ENCODE assay signal across 25 cellular contexts in genomic region chr15:90489944-90490343, GRCh38. TPM values are rescaled to one million over a fixed set of nuclear protein-coding genes. Genes with fewer than 3 reads are reported as not detected.
DNase-seq lines count a peak whose midpoint lies in the region; ATAC-seq, FAIRE-seq and TF ChIP-seq lines count a peak whose summit lies in the region.
"Had no signal": no experiment of that assay in that cellular context is flagged by ENCODE, and none has a peak within 500 bp of the region (broad histone marks: within the 10 kb centered on the region; RNA-seq: fewer than 3 reads in every experiment).

No MANE protein-coding gene starts in this region.

- DNase-seq in T-helper 1 cell = no peak
- no peak for DNase-seq in natural killer cell treated with Interleukin-12 subunit alpha and Interleukin-12 subunit beta and Interleukin-15 and Interleukin-18, amount 100 ng/mL, for 72 hours (ENCODE audit: low spot score)
- DNase-seq in natural killer cell = no peak
- DNase-seq in keratinocyte (ENCODE audit: low read depth, low spot score) = no peak
- no peak for DNase-seq in 8988T
- no peak for DNase-seq in NCI-H2196 (lab: John Stamatoyannopoulos, UW; ENCODE audit: unreplicated experiment)
- DNase-seq: activated CD4-positive, alpha-beta T cell treated with anti-CD3 and anti-CD28 coated beads, Interleukin-2, amount 50 U/mL, for 4 hours; activated T-cell treated with anti-CD3 and anti-CD28 coated beads, Interleukin-2, amount 50 U/mL, for 1 hour; DMS79; GOT3; islet precursor cell; KBM-7; MV-4-11; NCI-H1694; NCI-H2171; NCI-H524 treated with DMSO at 0.1 percent for 48 hours; sigmoid colon; SJCRH30; stomach had no signal

- peaks cover 63% of the 10 kb centered on the region for H3K36me3 Mint-ChIP-seq in T-helper 1 cell treated with Interleukin-12 subunit alpha and Interleukin-12 subunit beta and Interleukin-4 antibody, amounts not matched to agents 30 μg/mL and 1 μg/mL, for 36 hours (ENCODE audit: low read depth)
- H3K36me3 Mint-ChIP-seq in natural killer cell treated with Interleukin-12 subunit alpha and Interleukin-12 subunit beta and Interleukin-15 and Interleukin-18, amount 100 ng/mL, for 72 hours = peaks cover 60% of the 10 kb centered on the region
- peaks cover 49% of the 10 kb centered on the region for H3K36me3 Mint-ChIP-seq in natural killer cell

- no peaks in the 10 kb centered on the region for H3K9me3 ChIP-seq in keratinocyte (ENCODE audit: control insufficient read depth, low read depth, low read length)
- H3K9me3 ChIP-seq: sigmoid colon, SJCRH30, stomach, tibial nerve had no signal

- TF ChIP-seq CTCF in natural killer cell (IDR thresholded peaks at IDR 0.05) = no peak
- no peak for TF ChIP-seq CTCF in keratinocyte (optimal IDR thresholded peaks at IDR 0.05 in 1 of 3, IDR thresholded peaks at IDR 0.05 in 1 of 3, conservative IDR thresholded peaks at IDR 0.05 in 1 of 3; ENCODE audit: extremely low read depth in 1 of 3, insufficient read depth in 2 of 3, low read length in 3 of 3)

- dilution Hi-C loops in keratinocyte (cut with MboI; ENCODE audit: extremely low pct_ligation_motif_present, low sequenced_read_pairs) = no loop called here

- no peaks in the 10 kb centered on the region for H3K9me3 Mint-ChIP-seq in T-helper 1 cell treated with Interleukin-12 subunit alpha and Interleukin-12 subunit beta and Interleukin-4 antibody, amounts not matched to agents 30 μg/mL and 1 μg/mL, for 36 hours
- no peaks in the 10 kb centered on the region for H3K9me3 Mint-ChIP-seq in natural killer cell treated with Interleukin-12 subunit alpha and Interleukin-12 subunit beta and Interleukin-15 and Interleukin-18, amount 100 ng/mL, for 72 hours
- H3K9me3 Mint-ChIP-seq in natural killer cell = no peaks in the 10 kb centered on the region
- H3K9me3 Mint-ChIP-seq: central memory CD8-positive, alpha-beta T cell had no signal

- no peaks in the 10 kb centered on the region for H3K9me1 ChIP-seq in keratinocyte (ENCODE audit: control insufficient read depth, extremely low read depth, insufficient read depth, low read length)

- peak overlapping the region; percentile 1 for H3K27ac Mint-ChIP-seq in T-helper 1 cell treated with Interleukin-12 subunit alpha and Interleukin-12 subunit beta and Interleukin-4 antibody, amounts not matched to agents 30 μg/mL and 1 μg/mL, for 36 hours
- peak overlapping the region; percentile 2 to 10 for H3K27ac Mint-ChIP-seq in natural killer cell treated with Interleukin-12 subunit alpha and Interleukin-12 subunit beta and Interleukin-15 and Interleukin-18, amount 100 ng/mL, for 72 hours
- peak overlapping the region in 1 of 2 donors; percentile 22 for H3K27ac Mint-ChIP-seq in natural killer cell

- no peak overlapping the region for H3K4me3 ChIP-seq in keratinocyte (ENCODE audit: control insufficient read depth in 2 of 3, extremely low read depth in 1 of 3, insufficient read depth in 2 of 3, low read depth in 1 of 3, low read length in 3 of 3)
- H3K4me3 ChIP-seq: sigmoid colon, SJCRH30, stomach, tibial nerve had no signal

- no peaks in the 10 kb centered on the region for H3K27me3 ChIP-seq in keratinocyte (ENCODE audit: control insufficient read depth, extremely low read depth, insufficient read depth, low read length)
- H3K27me3 ChIP-seq: sigmoid colon, SJCRH30, stomach, tibial nerve had no signal

- H3K4me1 ChIP-seq in keratinocyte (ENCODE audit: control insufficient read depth, extremely low read depth, insufficient read depth, low read length) = peaks cover 11% of the 10 kb centered on the region
- H3K4me1 ChIP-seq: sigmoid colon, SJCRH30, tibial nerve had no signal

- H3K9ac ChIP-seq in keratinocyte (ENCODE audit: control insufficient read depth, extremely low read depth, insufficient read depth, low read length) = no peak overlapping the region

- H3K36me3 ChIP-seq in keratinocyte (ENCODE audit: control insufficient read depth in 2 of 2, extremely low read depth in 1 of 2, insufficient read depth in 2 of 2, low read length in 2 of 2) = peaks cover 45 to 62% of the 10 kb centered on the region in 2 experiments

- intact Hi-C loops in natural killer cell (cut with micrococcal nuclease) = no loop called here

- peaks cover 2% of the 10 kb centered on the region for H3K79me2 ChIP-seq in keratinocyte (ENCODE audit: control insufficient read depth, insufficient read depth, low read length)

- ATAC-seq in natural killer cell treated with Interleukin-12 subunit alpha and Interleukin-12 subunit beta and Interleukin-15 and Interleukin-18, amount 100 ng/mL, for 72 hours = no peak
- ATAC-seq in natural killer cell (no peak), HG02623 (IDR thresholded peaks at IDR 0.05; ENCODE audit: unreplicated experiment) (no peak)
- ATAC-seq: Panc1 had no signal

- peak overlapping the region; percentile 28 for H3K27ac ChIP-seq in keratinocyte (ENCODE audit: control insufficient read depth, insufficient read depth, low read length)
- H3K27ac ChIP-seq: sigmoid colon, SJCRH30, stomach, tibial nerve had no signal

- H3K4me3 Mint-ChIP-seq in T-helper 1 cell treated with Interleukin-12 subunit alpha and Interleukin-12 subunit beta and Interleukin-4 antibody, amounts not matched to agents 30 μg/mL and 1 μg/mL, for 36 hours = no peak overlapping the region
- H3K4me3 Mint-ChIP-seq in natural killer cell treated with Interleukin-12 subunit alpha and Interleukin-12 subunit beta and Interleukin-15 and Interleukin-18, amount 100 ng/mL, for 72 hours = no peak overlapping the region
- H3K4me3 Mint-ChIP-seq in natural killer cell = no peak overlapping the region
- H3K4me3 Mint-ChIP-seq: central memory CD8-positive, alpha-beta T cell had no signal

- no peak for FAIRE-seq in keratinocyte (lab: Jason Lieb, UNC)

- no peak overlapping the region for H2AFZ ChIP-seq in keratinocyte (ENCODE audit: control insufficient read depth, low read length)

- H4K20me1 ChIP-seq in keratinocyte (ENCODE audit: control insufficient read depth, extremely low read depth, insufficient read depth, low read length) = peaks cover 5% of the 10 kb centered on the region

- no peaks in the 10 kb centered on the region for H3K27me3 Mint-ChIP-seq in T-helper 1 cell treated with Interleukin-12 subunit alpha and Interleukin-12 subunit beta and Interleukin-4 antibody, amounts not matched to agents 30 μg/mL and 1 μg/mL, for 36 hours (ENCODE audit: low read depth)
- H3K27me3 Mint-ChIP-seq in natural killer cell treated with Interleukin-12 subunit alpha and Interleukin-12 subunit beta and Interleukin-15 and Interleukin-18, amount 100 ng/mL, for 72 hours = no peaks in the 10 kb centered on the region
- no peaks in the 10 kb centered on the region for H3K27me3 Mint-ChIP-seq in natural killer cell (ENCODE audit: low read depth in 2 of 2)
- H3K27me3 Mint-ChIP-seq: central memory CD8-positive, alpha-beta T cell; progenitor cell of endocrine pancreas had no signal

- H3K4me1 Mint-ChIP-seq in T-helper 1 cell treated with Interleukin-12 subunit alpha and Interleukin-12 subunit beta and Interleukin-4 antibody, amounts not matched to agents 30 μg/mL and 1 μg/mL, for 36 hours (ENCODE audit: low read depth) = peaks cover 9% of the 10 kb centered on the region
- H3K4me1 Mint-ChIP-seq in natural killer cell treated with Interleukin-12 subunit alpha and Interleukin-12 subunit beta and Interleukin-15 and Interleukin-18, amount 100 ng/mL, for 72 hours (ENCODE audit: low read depth in 2 of 2) = peaks cover 6 to 19% of the 10 kb centered on the region in 2 donors
- peaks cover 5 to 16% of the 10 kb centered on the region in 2 donors for H3K4me1 Mint-ChIP-seq in natural killer cell

- H3K4me2 ChIP-seq in keratinocyte (ENCODE audit: control insufficient read depth, extremely low read depth, insufficient read depth, low read depth, low read length) = no peak overlapping the region

RNA-seq across cellular contexts. Expression of gene CRTC3, which starts 39.8 kb away (rescaled TPM):
- total RNA-seq in natural killer cell treated with Interleukin-12 subunit alpha and Interleukin-12 subunit beta and Interleukin-15 and Interleukin-18, amount 100 ng/mL, for 72 hours = 10 to 100 TPM; 44.1 to 69.4 TPM
- 100 to 1,000 TPM in 1 of 3 donors, 10 to 100 TPM in 2; 68.8 to 101 (median 92.4) TPM for total RNA-seq in natural killer cell
- 7.5 to 15.0 TPM (median 11.9 TPM) in 3 replicates for polyA plus RNA-seq in keratinocyte
- 7.7 TPM for polyA plus RNA-seq in keratinocyte (2011; ENCODE audit: low read depth)
- 9.7 and 14.2 TPM in 2 replicates for polyA plus RNA-seq in keratinocyte (2011; cell fraction: cytosol; rRNA removed)
- polyA plus RNA-seq in keratinocyte (2011; cell fraction: nucleus; rRNA removed) = 23.0 and 23.5 TPM in 2 replicates
- 10.3 and 11.3 TPM in 2 replicates for polyA plus RNA-seq in keratinocyte (2012; ENCODE audit: low replicate concordance)
- polyA minus RNA-seq in keratinocyte = 14.1 to 25.6 TPM (median 21.5 TPM) in 3 replicates
- polyA minus RNA-seq in keratinocyte (2011; cell fraction: cytosol; rRNA and poly(A)+ RNA removed) = 10.7 TPM
- 14.5 and 22.0 TPM in 2 replicates for polyA minus RNA-seq in keratinocyte (2011; cell fraction: nucleus; rRNA and poly(A)+ RNA removed)
